Comparison of ENCODE assay signal across 8 cellular contexts in genomic region chrX:112841114-112841819, GRCh38. TPM values are rescaled to one million over a fixed set of nuclear protein-coding genes. Genes with fewer than 3 reads are reported as not detected.
DNase-seq lines count a peak whose midpoint lies in the region; TF ChIP-seq lines count a peak whose summit lies in the region.

No MANE protein-coding gene starts in this region.

- H3K4me3 Mint-ChIP-seq in activated naive CD4-positive, alpha-beta T cell treated with anti-CD3 and anti-CD28 coated beads, Interleukin-2, amount 10 ng/mL, durations not matched to agents 7 days and 5 days, result peak overlapping the region; percentile 85

- no peaks in the 10 kb centered on the region for H3F3A ChIP-seq in Loucy (ENCODE audit: low read depth)

- no peaks in the 10 kb centered on the region for H3K36me3 ChIP-seq in H7 (replicated peaks; ENCODE audit: control insufficient read depth, insufficient read depth, low read length)
- no peaks in the 10 kb centered on the region for H3K36me3 ChIP-seq in Loucy (ENCODE audit: insufficient read depth, low read length)
- H3K36me3 ChIP-seq in osteoblast (ENCODE audit: insufficient read depth, low read length), result no peaks in the 10 kb centered on the region

- no peaks in the 10 kb centered on the region for H3K36me3 Mint-ChIP-seq in activated naive CD4-positive, alpha-beta T cell treated with anti-CD3 and anti-CD28 coated beads, Interleukin-2, amount 10 ng/mL, durations not matched to agents 7 days and 5 days

- peak overlapping the region; percentile 51 for H3K4me3 ChIP-seq in H7 (ENCODE audit: insufficient read depth, low read depth, low read length)
- H3K4me3 ChIP-seq in Loucy (ENCODE audit: low read length, poor library complexity, severe bottlenecking), result peak overlapping the region; percentile 80
- peak overlapping the region; percentile 73 for H3K4me3 ChIP-seq in osteoblast (ENCODE audit: insufficient read depth, low read length)

- H2AFZ ChIP-seq in Loucy (ENCODE audit: low read length) (peak overlapping the region; percentile 89), osteoblast (ENCODE audit: low read length) (peak overlapping the region; percentile 87)

- no peaks in the 10 kb centered on the region for H3K9me2 ChIP-seq in Loucy (replicated peaks; ENCODE audit: low read depth, low read length)

- peak overlapping the region; percentile 92 for H3K9ac ChIP-seq in Loucy (ENCODE audit: low read depth, low read length, poor library complexity, severe bottlenecking)

- no peaks in the 10 kb centered on the region for H3K9me3 Mint-ChIP-seq in activated naive CD4-positive, alpha-beta T cell treated with anti-CD3 and anti-CD28 coated beads, Interleukin-2, amount 10 ng/mL, durations not matched to agents 7 days and 5 days

- peaks cover 19% of the 10 kb centered on the region for H3K27me3 Mint-ChIP-seq in activated naive CD4-positive, alpha-beta T cell treated with anti-CD3 and anti-CD28 coated beads, Interleukin-2, amount 10 ng/mL, durations not matched to agents 7 days and 5 days

- TF ChIP-seq CTCF in Loucy (conservative IDR thresholded peaks at IDR 0.05; ENCODE audit: low read length) (no peak), osteoblast (IDR thresholded peaks at IDR 0.05; ENCODE audit: extremely low read depth, low read depth, low read length) (no peak)

- H3K4me1 ChIP-seq in Loucy (ENCODE audit: insufficient read depth, low read length, poor library complexity, severe bottlenecking) (peaks cover 37% of the 10 kb centered on the region), osteoblast (ENCODE audit: insufficient read depth, low read length) (no peaks in the 10 kb centered on the region)

- H3K9me3 ChIP-seq in Loucy (ENCODE audit: insufficient read depth, low read depth, low read length), result no peaks in the 10 kb centered on the region
- no peaks in the 10 kb centered on the region for H3K9me3 ChIP-seq in osteoblast (ENCODE audit: low read depth, low read length)

- H4K20me1 ChIP-seq in Loucy (ENCODE audit: insufficient read depth, low read length, poor library complexity, severe bottlenecking), result peaks cover 3% of the 10 kb centered on the region
- no peaks in the 10 kb centered on the region for H4K20me1 ChIP-seq in osteoblast (ENCODE audit: insufficient read depth, low read length)

- H3K27ac Mint-ChIP-seq in activated naive CD4-positive, alpha-beta T cell treated with anti-CD3 and anti-CD28 coated beads, Interleukin-2, amount 10 ng/mL, durations not matched to agents 7 days and 5 days, result peak overlapping the region; percentile 64

- H3K4me1 Mint-ChIP-seq in activated naive CD4-positive, alpha-beta T cell treated with anti-CD3 and anti-CD28 coated beads, Interleukin-2, amount 10 ng/mL, durations not matched to agents 7 days and 5 days, result peaks cover 14% of the 10 kb centered on the region

- peak; percentile 81 for DNase-seq in Daoy (ENCODE audit: low read depth)
- DNase-seq in H7, result peak; percentile 96
- peak; percentile 90 for DNase-seq in SK-MEL-5 (ENCODE audit: low read depth, low spot score)
- DNase-seq in activated naive CD4-positive, alpha-beta T cell treated with anti-CD3 and anti-CD28 coated beads, Interleukin-2, amount 10 ng/mL, durations not matched to agents 7 days and 5 days, result peak; percentile 76
- peak; percentile 87 for DNase-seq in glomerular visceral epithelial cell (ENCODE audit: extremely low spot score)
- DNase-seq in osteoblast (ENCODE audit: insufficient read length, low spot score, missing footprints), result peak; percentile 93

- CTCF ChIA-PET in activated naive CD4-positive, alpha-beta T cell treated with anti-CD3 and anti-CD28 coated beads, Interleukin-2, amount 10 ng/mL, durations not matched to agents 7 days and 5 days (lab: Charles Lee), result interaction anchor here (1.1 kb wide), 1 partner anchor 18 kb away, joined by 3 read pairs; no protein-coding TSS in a partner anchor

- H3K79me2 ChIP-seq in Loucy (ENCODE audit: insufficient read depth, low read length) (peaks cover 40% of the 10 kb centered on the region), osteoblast (ENCODE audit: insufficient read depth, low read length) (no peaks in the 10 kb centered on the region)

- H3K27me3 ChIP-seq in H7 (ENCODE audit: control insufficient read depth, insufficient read depth, low read length) (peaks cover 27% of the 10 kb centered on the region), Loucy (ENCODE audit: insufficient read depth, low read length, poor library complexity, severe bottlenecking) (no peaks in the 10 kb centered on the region), osteoblast (ENCODE audit: insufficient read depth, low read length) (peaks cover 33% of the 10 kb centered on the region)

- in situ Hi-C loops in SK-MEL-5 (cut with HindIII; ENCODE audit: low pct_unique_long_range_greater_than_20kb, low sequenced_read_pairs), result no loop called here

- H3K4me2 ChIP-seq in Loucy (ENCODE audit: low read depth, low read length, poor library complexity, severe bottlenecking) (peak overlapping the region; percentile 81), osteoblast (ENCODE audit: insufficient read depth, low read length) (peak overlapping the region; percentile 81)

- H3K27ac ChIP-seq in osteoblast (ENCODE audit: low read depth, low read length) (no peak overlapping the region), temporal lobe (ENCODE audit: low read depth, low read length) (peak overlapping the region; percentile 87)

RNA-seq across cellular contexts. Expression of gene AMOT, which starts 0.6 kb away (rescaled TPM):
- 0.80 TPM in 2 replicates for total RNA-seq in Daoy (2014; rRNA removed; shearing (Covaris generic))
- 6.5 and 10.2 TPM in 2 replicates for total RNA-seq in H7 (2014; rRNA removed; shearing (Covaris generic))
- 10.7 and 11.2 TPM in 2 replicates for total RNA-seq in SK-MEL-5 (2014; rRNA removed; shearing (Covaris generic))
- 22.3 and 28.3 TPM in 2 replicates for polyA plus RNA-seq in SK-MEL-5 (2015; cell fraction: cytosol; rRNA removed)
- polyA plus RNA-seq in SK-MEL-5 (2015; cell fraction: nucleus; rRNA removed), result 13.1 and 13.9 TPM in 2 replicates
- total RNA-seq in osteoblast, result 3.2 and 5.1 TPM in 2 replicates
- 15.5 TPM for total RNA-seq in temporal lobe
